Comparison of ENCODE assay signal across 19 cellular contexts in genomic region chr4:146478009-146478408, GRCh38.
"Had no signal": no experiment of that assay in that cellular context is flagged by ENCODE, and none has a peak within 500 bp of the region (broad histone marks: within the 10 kb centered on the region; RNA-seq: fewer than 3 reads in every experiment).

No MANE protein-coding gene starts in this region.

- H3K4me1 ChIP-seq: breast epithelium, prostate gland, transverse colon had no signal

- H3K4me3 Mint-ChIP-seq: activated naive CD4-positive, alpha-beta T cell treated with anti-CD3 and anti-CD28 coated beads for 36 hours; activated naive CD8-positive, alpha-beta T cell treated with anti-CD3 and anti-CD28 coated beads, Interleukin-2, amount 50 U/mL, for 24 hours; activated T-helper 17 cell treated with anti-CD3 and anti-CD28 coated beads, Interleukin-2, amount 50 U/mL, for 72 hours; dendritic cell treated with granulocyte-macrophage colony-stimulating factor and Interleukin-4, amounts not matched to agents 40 ng/mL and 50 ng/mL, for 4 days; natural killer cell; T-helper 2 cell treated with Interferon-gamma antibody and Interleukin-4, amounts not matched to agents 5 μg/mL and 100 μg/mL, for 36 hours had no signal

- H3K27me3 Mint-ChIP-seq: activated naive CD8-positive, alpha-beta T cell treated with anti-CD3 and anti-CD28 coated beads, Interleukin-2, amount 50 U/mL, for 24 hours; activated T-helper 17 cell treated with anti-CD3 and anti-CD28 coated beads, Interleukin-2, amount 50 U/mL, for 72 hours; dendritic cell treated with granulocyte-macrophage colony-stimulating factor and Interleukin-4, amounts not matched to agents 40 ng/mL and 50 ng/mL, for 4 days had no signal

- H3K9me3 ChIP-seq: prostate gland had no signal

- H3K27ac ChIP-seq: breast epithelium, heart right ventricle, prostate gland, transverse colon had no signal

- H3K27me3 ChIP-seq: breast epithelium, heart right ventricle, transverse colon had no signal

- H3K4me3 ChIP-seq: breast epithelium, heart right ventricle, prostate gland, transverse colon had no signal

- H3K36me3 ChIP-seq: breast epithelium, prostate gland had no signal

- H3K4me1 Mint-ChIP-seq: activated naive CD8-positive, alpha-beta T cell treated with anti-CD3 and anti-CD28 coated beads, Interleukin-2, amount 50 U/mL, for 24 hours had no signal

- DNase-seq: activated CD4-positive, CD25-positive, alpha-beta regulatory T cell treated with anti-CD3 and anti-CD28 coated beads, Interleukin-2, amount 50 U/mL, for 72 hours; activated naive CD4-positive, alpha-beta T cell treated with anti-CD3 and anti-CD28 coated beads for 36 hours; activated naive CD8-positive, alpha-beta T cell treated with anti-CD3 and anti-CD28 coated beads, Interleukin-2, amount 50 U/mL, for 24 hours; activated T-cell treated with anti-CD3 and anti-CD28 coated beads for 4 hours; aorta; effector memory CD4-positive, alpha-beta T cell; heart right ventricle; mesendoderm; natural killer cell; right cardiac atrium; small intestine; stimulated activated CD4-positive, alpha-beta T cell treated with anti-CD3 and anti-CD28 coated beads, Interleukin-4, amount 100 ng/mL, for 24 hours; stimulated activated naive CD4-positive, alpha-beta T cell; transverse colon had no signal

- H3K27ac Mint-ChIP-seq: activated naive CD4-positive, alpha-beta T cell treated with anti-CD3 and anti-CD28 coated beads for 36 hours; activated naive CD8-positive, alpha-beta T cell treated with anti-CD3 and anti-CD28 coated beads, Interleukin-2, amount 50 U/mL, for 24 hours; activated T-helper 17 cell treated with anti-CD3 and anti-CD28 coated beads, Interleukin-2, amount 50 U/mL, for 72 hours; dendritic cell treated with granulocyte-macrophage colony-stimulating factor and Interleukin-4, amounts not matched to agents 40 ng/mL and 50 ng/mL, for 4 days; natural killer cell; T-helper 2 cell treated with Interferon-gamma antibody and Interleukin-4, amounts not matched to agents 5 μg/mL and 100 μg/mL, for 36 hours had no signal

- ATAC-seq: activated naive CD8-positive, alpha-beta T cell treated with anti-CD3 and anti-CD28 coated beads, Interleukin-2, amount 50 U/mL, for 24 hours; activated T-helper 17 cell treated with anti-CD3 and anti-CD28 coated beads, Interleukin-2, amount 50 U/mL, for 72 hours; heart right ventricle; natural killer cell; right cardiac atrium had no signal
